ENCODE assay signal across 13 cellular contexts in genomic region chr3:16241225-16241624, GRCh38. TPM values are rescaled to one million over a fixed set of nuclear protein-coding genes. Genes with fewer than 3 reads are reported as not detected.
DNase-seq lines count a peak whose midpoint lies in the region; ATAC-seq, FAIRE-seq and TF ChIP-seq lines count a peak whose summit lies in the region.
"Had no signal": no experiment of that assay in that cellular context is flagged by ENCODE, and none has a peak within 500 bp of the region (broad histone marks: within the 10 kb centered on the region; RNA-seq: fewer than 3 reads in every experiment).

No MANE protein-coding gene starts in this region.

- no TSS peak for BruUV-seq in IMR-90 (replicated peaks; lab: Mats Ljungman, UMichigan)

- no peak overlapping the region for H2BK120ac ChIP-seq in IMR-90 (ENCODE audit: low read depth, low read length)

- no peak for TF ChIP-seq CTCF in A549 (IDR thresholded peaks at IDR 0.05)
- TF ChIP-seq CTCF in IMR-90 (conservative IDR thresholded peaks at IDR 0.05; ENCODE audit: low read depth, low read length), result no peak
- TF ChIP-seq CTCF in right lobe of liver (IDR thresholded peaks at IDR 0.05), result no peak
- no peak for TF ChIP-seq CTCF in suprapubic skin (IDR thresholded peaks at IDR 0.05)

- peaks cover 22% of the 10 kb centered on the region for H3K4me1 ChIP-seq in A549
- peaks cover 18% of the 10 kb centered on the region for H3K4me1 ChIP-seq in IMR-90 (ENCODE audit: control insufficient read depth, insufficient read depth, low read length)
- H3K4me1 ChIP-seq in right lobe of liver, result peaks cover 0 to 51% (median 0%) of the 10 kb centered on the region in 4 donors
- H3K4me1 ChIP-seq in suprapubic skin, result peaks cover 7% of the 10 kb centered on the region

- H3K4me3 ChIP-seq in A549, result no peak overlapping the region
- no peak overlapping the region for H3K4me3 ChIP-seq in IMR-90 (ENCODE audit: insufficient read depth, low read depth, low read length)
- no peak overlapping the region for H3K4me3 ChIP-seq in right lobe of liver
- no peak overlapping the region for H3K4me3 ChIP-seq in suprapubic skin

- ATAC-seq in A549 (no peak), IMR-90 (ENCODE audit: low read depth) (no peak), right lobe of liver (peak in 3 of 4 donors; percentile 18 to 57 (median 52))
- ATAC-seq: CD8-positive, alpha-beta T cell had no signal

- 67% methylated on average over 5 of the region's 5 CpGs for WGBS in A549 (ENCODE audit: missing lambda C conversion rate)
- WGBS in IMR-90 (ENCODE audit: extremely low coverage in 2 of 2, insufficient read length in 1 of 2), 2 experiments, result no CpG with 5 or more reads among the region's 5 CpGs
- 89% methylated on average over 5 of the region's 5 CpGs for WGBS in right lobe of liver (ENCODE audit: insufficient coverage, low coverage, low lambda C conversion rate, missing lambda C conversion rate)
- 99% methylated on average over 5 of the region's 5 CpGs for WGBS in suprapubic skin

- DNase-seq in A549 (ENCODE audit: low read depth in 1 of 2, low spot score in 1 of 2) (no peak), IMR-90 (no peak), right lobe of liver (no peak), suprapubic skin (ENCODE audit: low spot score in 2 of 2) (no peak), kidney tubule cell (ENCODE audit: low spot score) (no peak), NCI-H2107 (lab: John Stamatoyannopoulos, UW) (no peak), T-helper 1 cell (no peak)
- DNase-seq: CD8-positive, alpha-beta T cell; COR-L47; GF-D8; HCEC 1CT; HFFc6 had no signal

- no peak overlapping the region for H2AK9ac ChIP-seq in IMR-90 (replicated peaks; ENCODE audit: low read depth, low read length, poor library complexity)

- H2BK5ac ChIP-seq in IMR-90 (ENCODE audit: low read depth, low read length, poor library complexity, severe bottlenecking), result no peak overlapping the region

- no peak for FAIRE-seq in A549 (lab: Jason Lieb, UNC)
- FAIRE-seq: A204.1 had no signal

- no peak overlapping the region for H3K18ac ChIP-seq in IMR-90 (ENCODE audit: low read depth, low read length)

- no peak for TF ChIP-seq EP300 in A549 (IDR thresholded peaks at IDR 0.05)
- no peak for TF ChIP-seq EP300 in suprapubic skin (IDR thresholded peaks at IDR 0.05)

- H4K5ac ChIP-seq in IMR-90 (ENCODE audit: low read depth, low read length), result no peak overlapping the region

- no peaks in the 10 kb centered on the region for H4K20me1 ChIP-seq in IMR-90 (ENCODE audit: insufficient read depth, low read length)

- no peak overlapping the region for H3K23ac ChIP-seq in IMR-90 (ENCODE audit: low read depth, low read length)

- TF ChIP-seq POLR2A in A549 (IDR thresholded peaks at IDR 0.05; ENCODE audit: low read length) (no peak), IMR-90 (IDR thresholded peaks at IDR 0.05; ENCODE audit: low read depth, low read length) (no peak), right lobe of liver (IDR thresholded peaks at IDR 0.05) (no peak), suprapubic skin (IDR thresholded peaks at IDR 0.05) (no peak)

- no peak overlapping the region for H3K4ac ChIP-seq in IMR-90 (ENCODE audit: low read depth, low read length)

- H2BK20ac ChIP-seq in IMR-90 (ENCODE audit: low read depth, low read length), result no peak overlapping the region

- 0 out of 3 replicates have a peak overlapping the region, but pooled peaks have one; percentile 15 for H2BK15ac ChIP-seq in IMR-90 (ENCODE audit: low read depth, low read length)

- no peak overlapping the region for H4K91ac ChIP-seq in IMR-90 (ENCODE audit: insufficient read depth, low read depth, low read length)

- H3K14ac ChIP-seq in IMR-90 (replicated peaks; ENCODE audit: low read depth, low read length), result no peak overlapping the region

- no peaks in the 10 kb centered on the region for H3K79me1 ChIP-seq in IMR-90 (ENCODE audit: low read depth in 1 of 2, low read length in 2 of 2)

- H3K9ac ChIP-seq in IMR-90 (ENCODE audit: low read depth, low read length), result no peak overlapping the region

- no peak overlapping the region for H2AFZ ChIP-seq in IMR-90 (replicated peaks; ENCODE audit: low read length, poor library complexity)

- peak overlapping the region; percentile 53 to 63; a peak in 4 of 6 replicates for H3K27ac ChIP-seq in A549
- no peak overlapping the region for H3K27ac ChIP-seq in IMR-90 (ENCODE audit: insufficient read depth, low read length)
- peak overlapping the region in 2 of 3 donors; percentile 35 to 43 for H3K27ac ChIP-seq in right lobe of liver
- peak overlapping the region; percentile 53 for H3K27ac ChIP-seq in suprapubic skin

- H3K4me2 ChIP-seq in A549, result peak overlapping the region; percentile 40; the same call in 1 of the 3 replicates
- H3K4me2 ChIP-seq in IMR-90 (ENCODE audit: low read depth, low read length), result no peak overlapping the region

- in situ Hi-C loops in IMR-90 (cut with MboI; ENCODE audit: low sequenced_read_pairs), result loop anchor here (5.0 to 25.0 kb wide), 3 partner anchors 59 to 604 kb away; no protein-coding TSS in a partner anchor

- peaks cover 21% of the 10 kb centered on the region for H3K9me1 ChIP-seq in IMR-90 (ENCODE audit: insufficient read depth, low read length)

- CTCF ChIA-PET in A549 (lab: Yijun Ruan, JAX), result interaction anchor here (1.4 to 5.1 kb wide), 5 partner anchors 10 to 192 kb away, joined by 3 to 43 read pairs (median 11); no protein-coding TSS in a partner anchor
- CTCF ChIA-PET in IMR-90 (lab: Yijun Ruan, JAX), result no interaction called here

- intact Hi-C loops in IMR-90 (cut with micrococcal nuclease), result loop anchor here (2.0 to 10.0 kb wide), 2 partner anchors 58 to 606 kb away; no protein-coding TSS in a partner anchor
- intact Hi-C loops in right lobe of liver (cut with DNase I), result loop anchor here in 1 of 2 donors (10.0 kb wide), 2 partner anchors 186 to 606 kb away; no protein-coding TSS in a partner anchor

- no peak overlapping the region for H3K56ac ChIP-seq in IMR-90 (ENCODE audit: extremely low read depth, insufficient read depth, low read length)

- H3K36me3 ChIP-seq in IMR-90 (ENCODE audit: control insufficient read depth, insufficient read depth, low read length) (no peaks in the 10 kb centered on the region), right lobe of liver (no peaks in the 10 kb centered on the region), suprapubic skin (no peaks in the 10 kb centered on the region)

- dilution Hi-C loops in IMR-90 (cut with HindIII; ENCODE audit: low sequenced_read_pairs, unreplicated experiment), result no loop called here

- no peak overlapping the region for H4K8ac ChIP-seq in IMR-90 (ENCODE audit: low read depth in 2 of 2, low read length in 2 of 2)

- POLR2A ChIA-PET in A549 (lab: Yijun Ruan, JAX) (interaction anchor here (0.6 kb wide), 1 partner anchor 1028 kb away, joined by 4 read pairs; no protein-coding TSS in a partner anchor), IMR-90 (lab: Charles Lee; ENCODE audit: unreplicated experiment) (no interaction called here)

- no peaks in the 10 kb centered on the region for H3K9me3 ChIP-seq in A549
- no peaks in the 10 kb centered on the region for H3K9me3 ChIP-seq in IMR-90 (ENCODE audit: control insufficient read depth, insufficient read depth, low read length)
- no peaks in the 10 kb centered on the region for H3K9me3 ChIP-seq in right lobe of liver
- H3K9me3 ChIP-seq in suprapubic skin, result no peaks in the 10 kb centered on the region

- H3K27me3 ChIP-seq in IMR-90 (ENCODE audit: control insufficient read depth, insufficient read depth, low read length), result no peaks in the 10 kb centered on the region
- no peaks in the 10 kb centered on the region for H3K27me3 ChIP-seq in right lobe of liver
- H3K27me3 ChIP-seq in suprapubic skin, result no peaks in the 10 kb centered on the region

- H2AK5ac ChIP-seq in IMR-90 (ENCODE audit: low read depth, low read length), result no peak overlapping the region

- no peak for TF ChIP-seq RAD21 in A549 (conservative IDR thresholded peaks at IDR 0.05 in 1 of 2, IDR thresholded peaks at IDR 0.05 in 1 of 2)
- TF ChIP-seq RAD21 in IMR-90 (IDR thresholded peaks at IDR 0.05; ENCODE audit: low read length), result no peak

TF ChIP-seq in A549, 52 proteins besides CTCF, POLR2A, EP300 and RAD21 (continues in another document):
- TF ChIP-seq RCOR1 (IDR thresholded peaks at IDR 0.05; ENCODE audit: low read depth, low read length) (no peak), NFE2L2 (conservative IDR thresholded peaks at IDR 0.05; ENCODE audit: low read length) (no peak), HOXB5 (CRISPR knock-in tag; IDR thresholded peaks at IDR 0.05) (no peak)

TF ChIP-seq in IMR-90, 13 proteins besides CTCF, POLR2A, EP300 and RAD21:
- no peak for TF ChIP-seq CHD1 (IDR thresholded peaks at IDR 0.05; ENCODE audit: low read depth, low read length)
- TF ChIP-seq NFE2L2 (IDR thresholded peaks at IDR 0.05; ENCODE audit: low read depth, low read length), result no peak
- no peak for TF ChIP-seq CEBPB (IDR thresholded peaks at IDR 0.05; ENCODE audit: low read depth, low read length)
- no peak for TF ChIP-seq RFX5 (IDR thresholded peaks at IDR 0.05; ENCODE audit: low read depth, low read length)
- no peak for TF ChIP-seq MXI1 (IDR thresholded peaks at IDR 0.05; ENCODE audit: borderline replicate concordance, low read depth, low read length)

RNA-seq across cellular contexts. Expression of gene DPH3, which starts 23.5 kb away (rescaled TPM):
- 34.7 and 37.5 TPM in 2 replicates for polyA plus RNA-seq in A549 (2011; rRNA removed)
- 7.3 and 7.4 TPM in 2 replicates for polyA plus RNA-seq in A549 (2012; cell fraction: cytosol; rRNA removed)
- polyA plus RNA-seq in A549 (2012; cell fraction: nucleus; rRNA removed), result 1.7 and 2.7 TPM in 2 replicates
- polyA plus RNA-seq in A549 (2017; fragmentation: RNase III; extraction: RNeasy Plus Mini Kit Qiagen cat#74134 plus additional on column Dnase treatment), result 20.3 to 21.8 TPM (median 20.5 TPM) in 3 replicates
- 10.4 and 11.5 TPM in 2 replicates for polyA minus RNA-seq in A549 (2011; rRNA and poly(A)+ RNA removed)
- total RNA-seq in IMR-90 (2012; rRNA removed), result 32.1 and 34.4 TPM in 2 replicates
- polyA plus RNA-seq in IMR-90 (2012; rRNA removed), result 11.4 and 12.9 TPM in 2 replicates
- polyA plus RNA-seq in IMR-90 (2012; cell fraction: cytosol; rRNA removed), result 3.8 and 5.9 TPM in 2 replicates
- polyA plus RNA-seq in IMR-90 (2012; cell fraction: nucleus; rRNA removed; ENCODE audit: low replicate concordance), result 0.71 and 4.2 TPM in 2 replicates
- total RNA-seq in right lobe of liver, result 10 to 100 TPM in 5 of 6 experiments, 1 to 10 TPM in 1; 9.7 to 15.0 (median 12.9) TPM
- 10 to 100 TPM in 1 of 4 donors, 1 to 10 TPM in 3; 5.5 to 11.5 (median 8.0) TPM for total RNA-seq in suprapubic skin

RNA-seq across cellular contexts. Expression of gene OXNAD1, which starts 23.8 kb away (rescaled TPM):
- polyA plus RNA-seq in A549 (2011; rRNA removed), result 24.2 and 25.9 TPM in 2 replicates
- 8.2 and 9.6 TPM in 2 replicates for polyA plus RNA-seq in A549 (2012; cell fraction: cytosol; rRNA removed)
- polyA plus RNA-seq in A549 (2012; cell fraction: nucleus; rRNA removed), result 4.2 and 5.4 TPM in 2 replicates
- 8.4 to 9.1 TPM (median 8.8 TPM) in 3 replicates for polyA plus RNA-seq in A549 (2017; fragmentation: RNase III; extraction: RNeasy Plus Mini Kit Qiagen cat#74134 plus additional on column Dnase treatment)
- polyA minus RNA-seq in A549 (2011; rRNA and poly(A)+ RNA removed), result 19.5 and 24.8 TPM in 2 replicates
- 11.1 and 11.3 TPM in 2 replicates for total RNA-seq in IMR-90 (2012; rRNA removed)
- polyA plus RNA-seq in IMR-90 (2012; rRNA removed), result 5.0 and 6.2 TPM in 2 replicates
- polyA plus RNA-seq in IMR-90 (2012; cell fraction: cytosol; rRNA removed), result 2.7 and 3.5 TPM in 2 replicates
- 2.0 and 4.6 TPM in 2 replicates for polyA plus RNA-seq in IMR-90 (2012; cell fraction: nucleus; rRNA removed; ENCODE audit: low replicate concordance)
- 10 to 100 TPM in 5 of 6 experiments, 1 to 10 TPM in 1; 8.1 to 27.2 (median 16.2) TPM for total RNA-seq in right lobe of liver
- 10 to 100 TPM; 10.3 to 17.8 (median 13.3) TPM for total RNA-seq in suprapubic skin

Comparison
In these comparisons a context has a peak if more than half of its experiments do, and no peak if none do; other contexts are left out.
1. ATAC-seq: peak in right lobe of liver (3 of 4); none in A549 (0 of 2) and IMR-90 (single experiment).